ENCODE assay signal across 22 cellular contexts in genomic region chr12:107485731-107486130, GRCh38.
"Had no signal": no experiment of that assay in that cellular context is flagged by ENCODE, and none has a peak within 500 bp of the region (broad histone marks: within the 10 kb centered on the region; RNA-seq: fewer than 3 reads in every experiment).

No MANE protein-coding gene starts in this region.

- H3K4me1 ChIP-seq: gastroesophageal sphincter, heart right ventricle, right atrium auricular region had no signal

- H3K4me3 ChIP-seq: gastroesophageal sphincter, heart right ventricle, right atrium auricular region had no signal

- H3K27me3 ChIP-seq: brain microvascular endothelial cell, right atrium auricular region had no signal

- H3K27ac ChIP-seq: brain microvascular endothelial cell, gastroesophageal sphincter, heart right ventricle, right atrium auricular region had no signal

- H3K9me3 ChIP-seq: gastroesophageal sphincter, heart right ventricle, right atrium auricular region had no signal

- DNase-seq: activated CD4-positive, alpha-beta T cell treated with anti-CD3 and anti-CD28 coated beads, Interleukin-2, amount 10 ng/mL, durations not matched to agents 24 days and 14 days; activated CD4-positive, CD25-positive, alpha-beta regulatory T cell; activated CD8-positive, alpha-beta memory T cell treated with anti-CD3 and anti-CD28 coated beads, Interleukin-2, amount 50 U/mL, for 4 hours; activated CD8-positive, alpha-beta T cell treated with anti-CD3 and anti-CD28 coated beads, Interleukin-2, amount 10 ng/mL, durations not matched to agents 7 days and 5 days; activated effector memory CD4-positive, alpha-beta T cell treated with anti-CD3 and anti-CD28 coated beads, Interleukin-2, amount 50 U/mL, for 16 hours; activated T-cell treated with anti-CD3 and anti-CD28 coated beads, Interleukin-2, amount 50 U/mL, for 48 hours; anterior cingulate cortex; brain microvascular endothelial cell; cerebellar nuclear complex; dermis blood vessel endothelial cell; effector memory CD8-positive, alpha-beta T cell; heart right ventricle; mammary epithelial cell; natural killer cell; posterior cingulate gyrus; small intestine; stimulated activated CD4-positive, alpha-beta T cell treated with anti-CD3 and anti-CD28 coated beads, Interleukin-4, amount 100 ng/mL, for 4 hours; stimulated activated CD8-positive, alpha-beta memory T cell treated with anti-CD3 and anti-CD28 coated beads, Interleukin-4, amount 100 ng/mL, for 48 hours; stimulated activated naive CD8-positive, alpha-beta T cell treated with anti-CD3 and anti-CD28 coated beads, Interleukin-15, Interleukin-2, amounts not matched to agents 100 U/mL and 50 U/mL, for 24 hours had no signal

- ATAC-seq: activated CD8-positive, alpha-beta T cell treated with anti-CD3 and anti-CD28 coated beads, Interleukin-2, amount 10 ng/mL, durations not matched to agents 7 days and 5 days; activated naive CD4-positive, alpha-beta T cell treated with anti-CD3 and anti-CD28 coated beads, Interleukin-2, amount 50 U/mL, for 72 hours; effector memory CD8-positive, alpha-beta T cell; gastroesophageal sphincter; heart right ventricle; natural killer cell; stimulated activated naive CD8-positive, alpha-beta T cell treated with anti-CD3 and anti-CD28 coated beads, Interleukin-15, Interleukin-2, amounts not matched to agents 100 U/mL and 50 U/mL, for 24 hours had no signal

- FAIRE-seq: small intestine had no signal

- H3K36me3 ChIP-seq: brain microvascular endothelial cell, gastroesophageal sphincter, heart right ventricle, right atrium auricular region had no signal
